In the genomic region with DNA sequence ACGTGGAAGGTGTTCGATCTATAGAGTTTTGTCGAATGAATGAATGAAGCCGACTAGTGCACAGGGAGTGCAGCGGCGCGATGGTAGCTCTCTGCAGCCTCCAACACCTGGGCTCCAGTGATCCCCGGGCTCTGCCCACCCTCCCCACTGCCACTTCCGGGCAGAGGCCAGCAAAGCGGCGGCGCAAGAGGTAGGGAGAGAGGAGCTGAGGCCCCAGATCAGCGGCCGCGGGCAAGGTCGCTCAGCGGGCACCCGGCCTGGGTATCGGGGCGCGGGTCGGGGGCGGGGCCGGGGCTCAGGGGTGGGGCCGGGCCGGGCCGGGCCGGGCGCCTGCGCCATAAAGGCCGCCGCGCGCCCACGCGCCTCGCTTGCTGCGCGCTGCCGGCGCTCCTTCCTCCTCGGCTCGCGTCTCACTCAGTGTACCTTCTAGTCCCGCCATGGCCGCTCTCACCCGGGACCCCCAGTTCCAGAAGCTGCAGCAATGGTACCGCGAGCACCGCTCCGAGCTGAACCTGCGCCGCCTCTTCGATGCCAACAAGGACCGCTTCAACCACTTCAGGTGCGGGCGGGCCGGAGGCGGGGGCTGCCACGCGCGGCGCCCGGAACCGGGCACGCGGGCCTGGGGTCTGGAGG, we compare ENCODE assay signal across 8 cellular contexts. TPM values are rescaled to one million over a fixed set of nuclear protein-coding genes. Genes with fewer than 3 reads are reported as not detected.
A peak's percentile ranks its signal among the peaks of the same experiment; 100 is the strongest.
DNase-seq lines count a peak whose midpoint lies in the region; ATAC-seq and TF ChIP-seq lines count a peak whose summit lies in the region.

A gene (plus strand): TSS at position 367 of the 633 bp plus-strand sequence. CDS start 71 bp downstream, at position 438.

- no peak for TF ChIP-seq CTCF in kidney epithelial cell (IDR thresholded peaks at IDR 0.05; ENCODE audit: insufficient read depth, low read length, poor library complexity, severe bottlenecking)

- H3K27me3 ChIP-seq in kidney epithelial cell (ENCODE audit: control insufficient read depth, insufficient read depth, low read length): no peaks in the 10 kb centered on the region

- H3K36me3 ChIP-seq in kidney epithelial cell (ENCODE audit: control insufficient read depth, insufficient read depth, low read length): peaks cover 6% of the 10 kb centered on the region

- DNase-seq in NCI-H2081 (lab: John Stamatoyannopoulos, UW): peak; percentile 42 to 82
- no peak for DNase-seq in NCI-H2081 treated with DMSO at 0.1 percent for 48 hours (lab: John Stamatoyannopoulos, UW)
- peak; percentile 82 for DNase-seq in NCI-H345 (lab: John Stamatoyannopoulos, UW)
- peak; percentile 76 for DNase-seq in activated CD4-positive, CD25-positive, alpha-beta regulatory T cell treated with anti-CD3 and anti-CD28 coated beads, Interleukin-2, amount 50 U/mL, for 72 hours
- peak; percentile 59 for DNase-seq in cerebellar cortex (ENCODE audit: low spot score)
- DNase-seq in kidney epithelial cell (ENCODE audit: low read depth): no peak
- DNase-seq in stimulated activated CD4-positive, alpha-beta T cell treated with anti-CD3 and anti-CD28 coated beads, Interleukin-15, amount 100 ng/mL, for 1 hour (ENCODE audit: low read depth in 1 of 2, low spot score in 1 of 2): peak; percentile 40 to 71

- ATAC-seq in HG03066 (IDR thresholded peaks at IDR 0.05; ENCODE audit: low read depth, unreplicated experiment): peak; percentile 69

- peak within 1 kb of the TSS; percentile 70 for H3K4me3 ChIP-seq in kidney epithelial cell (ENCODE audit: low read depth, low read length)

RNA-seq across cellular contexts. Expression of the gene that starts here (rescaled TPM):
- 222 and 223 TPM in 2 replicates for total RNA-seq in kidney epithelial cell

Comparison
In these comparisons a context has a peak if more than half of its experiments do, and no peak if none do; other contexts are left out.
1. DNase-seq: peak in NCI-H2081 (2 of 2), NCI-H345 (single experiment), activated CD4-positive, CD25-positive, alpha-beta regulatory T cell treated with anti-CD3 and anti-CD28 coated beads, Interleukin-2, amount 50 U/mL, for 72 hours (single experiment), cerebellar cortex (single experiment) and stimulated activated CD4-positive, alpha-beta T cell treated with anti-CD3 and anti-CD28 coated beads, Interleukin-15, amount 100 ng/mL, for 1 hour (2 of 2); none in NCI-H2081 treated with DMSO at 0.1 percent for 48 hours (single experiment) and kidney epithelial cell (single experiment).